Comparison of ENCODE assay signal across 20 cellular contexts in the genomic region with DNA sequence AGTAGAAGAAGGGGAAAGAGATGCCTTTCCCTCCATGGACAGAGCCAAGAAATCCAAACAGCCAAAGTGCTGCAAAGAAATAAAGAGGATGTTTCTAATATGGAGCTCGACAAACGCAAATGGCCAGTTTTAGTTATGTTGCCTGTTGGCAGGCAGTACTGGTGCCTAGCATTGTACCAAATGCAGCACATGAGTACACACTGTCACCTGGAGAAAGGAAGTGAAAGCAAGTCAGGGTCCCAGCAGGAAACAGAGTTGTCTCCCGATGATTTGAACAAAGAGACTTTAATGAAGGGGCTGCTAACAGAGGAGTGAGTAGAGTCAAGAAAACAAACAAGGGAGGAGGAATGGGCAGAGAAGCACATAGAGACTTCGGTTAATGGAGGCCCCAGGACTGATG.
"Had no signal": no experiment of that assay in that cellular context is flagged by ENCODE, and none has a peak within 500 bp of the region (broad histone marks: within the 10 kb centered on the region; RNA-seq: fewer than 3 reads in every experiment).

No MANE protein-coding gene starts in this region.

- H3K36me3 ChIP-seq: esophagus muscularis mucosa, gastroesophageal sphincter, left ventricle myocardium inferior, sigmoid colon had no signal

- H3K4me3 Mint-ChIP-seq: dendritic cell treated with granulocyte-macrophage colony-stimulating factor and Interleukin-4, amounts not matched to agents 40 ng/mL and 50 ng/mL, for 4 days; effector memory CD8-positive, alpha-beta T cell; naive thymus-derived CD4-positive, alpha-beta T cell; nephron progenitor cell had no signal

- H3K4me3 ChIP-seq: esophagus muscularis mucosa, gastroesophageal sphincter, left ventricle myocardium inferior, lung, sigmoid colon, skin epidermis had no signal

- H3K27me3 ChIP-seq: esophagus muscularis mucosa, gastroesophageal sphincter, sigmoid colon had no signal

- H3K4me1 ChIP-seq: esophagus muscularis mucosa, gastroesophageal sphincter, left ventricle myocardium inferior had no signal

- H3K9me3 ChIP-seq: esophagus muscularis mucosa, gastroesophageal sphincter, left ventricle myocardium inferior, sigmoid colon had no signal

- H3K27ac ChIP-seq: epithelial cell of prostate, esophagus muscularis mucosa, gastroesophageal sphincter, left ventricle myocardium inferior, sigmoid colon, skin epidermis had no signal

- H3K27me3 Mint-ChIP-seq: dendritic cell treated with granulocyte-macrophage colony-stimulating factor and Interleukin-4, amounts not matched to agents 40 ng/mL and 50 ng/mL, for 4 days; effector memory CD8-positive, alpha-beta T cell; naive thymus-derived CD4-positive, alpha-beta T cell had no signal

- H3K27ac Mint-ChIP-seq: dendritic cell treated with granulocyte-macrophage colony-stimulating factor and Interleukin-4, amounts not matched to agents 40 ng/mL and 50 ng/mL, for 4 days; effector memory CD8-positive, alpha-beta T cell; nephron progenitor cell had no signal

- DNase-seq: effector memory CD8-positive, alpha-beta T cell; glutamatergic neuron; kidney; left cardiac atrium; left ventricle myocardium inferior; mesendoderm; naive thymus-derived CD4-positive, alpha-beta T cell; nephron progenitor cell; posterior cingulate gyrus; sigmoid colon; stimulated activated CD4-positive, alpha-beta T cell treated with anti-CD3 and anti-CD28 coated beads, Interleukin-2, amount 100 ng/mL, for 24 hours; stimulated activated CD4-positive, alpha-beta T cell treated with anti-CD3 and anti-CD28 coated beads, Interleukin-4, amount 100 ng/mL, for 4 hours; stimulated activated naive CD4-positive, alpha-beta T cell treated with Interleukin-2 at 50 U/mL for 16 hours; trophoblast cell had no signal

- H3K36me3 Mint-ChIP-seq: naive thymus-derived CD4-positive, alpha-beta T cell had no signal

- ATAC-seq: effector memory CD8-positive, alpha-beta T cell; gastroesophageal sphincter; left cardiac atrium; naive thymus-derived CD4-positive, alpha-beta T cell had no signal
